7 cellular contexts compared by ENCODE assay signal in the genomic region with DNA sequence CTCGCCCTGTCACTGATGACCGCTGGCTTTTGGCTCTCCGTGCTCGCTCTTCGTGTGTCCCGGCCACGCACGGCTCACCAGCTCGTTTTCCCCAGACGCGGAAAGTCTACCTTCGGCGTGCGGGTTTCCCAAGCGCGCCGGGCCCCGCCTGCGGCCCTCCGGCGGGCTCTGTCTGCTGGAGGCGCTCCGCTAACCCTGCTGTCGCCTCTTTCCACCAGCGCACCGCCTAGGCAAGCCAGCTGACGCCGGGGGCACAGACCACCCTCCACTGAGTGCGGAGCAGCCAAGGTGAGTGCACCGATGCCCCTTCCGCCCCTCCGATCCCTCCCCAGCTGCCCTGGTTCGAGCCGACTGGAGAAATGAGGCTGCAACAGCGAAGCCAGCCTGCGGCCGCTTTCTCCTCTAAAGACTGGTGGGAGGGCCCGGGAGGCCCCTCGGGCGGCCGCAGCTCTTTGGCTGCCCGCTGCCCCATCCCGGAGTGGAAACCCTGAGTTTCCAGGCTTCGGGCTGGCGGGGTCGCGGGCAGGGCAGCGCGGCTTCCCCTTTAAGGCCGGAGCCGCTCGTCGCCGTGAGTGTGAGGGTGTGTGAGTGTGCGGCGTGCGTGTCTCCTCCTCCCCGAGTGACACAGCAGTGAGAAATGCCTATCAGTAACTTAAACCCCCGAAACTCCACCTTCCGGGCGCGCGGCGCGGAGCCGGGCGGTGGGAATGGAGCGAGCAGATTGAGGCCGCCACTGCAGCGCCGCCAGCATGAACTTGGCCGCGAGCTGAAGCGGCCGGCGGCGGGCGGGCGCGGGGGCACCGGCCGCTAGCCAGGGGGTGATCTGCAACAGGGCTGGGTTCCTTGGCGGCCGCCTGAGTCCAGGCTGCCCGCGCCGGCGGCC. TPM values are rescaled to one million over a fixed set of nuclear protein-coding genes. Genes with fewer than 3 reads are reported as not detected.
A peak's percentile ranks its signal among the peaks of the same experiment; 100 is the strongest.
DNase-seq lines count a peak whose midpoint lies in the region; ATAC-seq and TF ChIP-seq lines count a peak whose summit lies in the region.

A gene with protein sequence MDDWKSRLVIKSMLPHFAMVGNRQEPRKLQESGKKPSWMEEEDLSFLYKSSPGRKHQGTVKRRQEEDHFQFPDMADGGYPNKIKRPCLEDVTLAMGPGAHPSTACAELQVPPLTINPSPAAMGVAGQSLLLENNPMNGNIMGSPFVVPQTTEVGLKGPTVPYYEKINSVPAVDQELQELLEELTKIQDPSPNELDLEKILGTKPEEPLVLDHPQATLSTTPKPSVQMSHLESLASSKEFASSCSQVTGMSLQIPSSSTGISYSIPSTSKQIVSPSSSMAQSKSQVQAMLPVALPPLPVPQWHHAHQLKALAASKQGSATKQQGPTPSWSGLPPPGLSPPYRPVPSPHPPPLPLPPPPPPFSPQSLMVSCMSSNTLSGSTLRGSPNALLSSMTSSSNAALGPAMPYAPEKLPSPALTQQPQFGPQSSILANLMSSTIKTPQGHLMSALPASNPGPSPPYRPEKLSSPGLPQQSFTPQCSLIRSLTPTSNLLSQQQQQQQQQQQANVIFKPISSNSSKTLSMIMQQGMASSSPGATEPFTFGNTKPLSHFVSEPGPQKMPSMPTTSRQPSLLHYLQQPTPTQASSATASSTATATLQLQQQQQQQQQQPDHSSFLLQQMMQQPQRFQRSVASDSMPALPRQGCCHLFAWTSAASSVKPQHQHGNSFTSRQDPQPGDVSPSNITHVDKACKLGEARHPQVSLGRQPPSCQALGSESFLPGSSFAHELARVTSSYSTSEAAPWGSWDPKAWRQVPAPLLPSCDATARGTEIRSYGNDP (plus strand): TSS at position 719 of the 883 bp plus-strand sequence. CDS start 82,200 bp downstream, outside the sequence.

- H3F3A ChIP-seq in GM23248 (ENCODE audit: insufficient read depth) (peaks cover 9% of the 10 kb centered on the region; the same call in 1 of the 2 replicates), PC-9 (ENCODE audit: insufficient read depth, low read depth) (peaks cover 6% of the 10 kb centered on the region; the same call in 1 of the 2 replicates)

- H3K27ac Mint-ChIP-seq in activated naive CD4-positive, alpha-beta T cell treated with anti-CD3 and anti-CD28 coated beads, Interleukin-2, amount 10 ng/mL, durations not matched to agents 7 days and 5 days, result no peak within 1 kb of the TSS
- H3K27ac Mint-ChIP-seq in nephron progenitor cell, result no peak within 1 kb of the TSS

- H3K27ac ChIP-seq in GM23248 (peak within 1 kb of the TSS; percentile 63), PC-9 (no peak within 1 kb of the TSS), thyroid gland (peak within 1 kb of the TSS in 2 of 3 donors; percentile 76 to 83)

- H2AFZ ChIP-seq in GM23248 (peak within 1 kb of the TSS; percentile 89), PC-9 (peak within 1 kb of the TSS; percentile 91)

- peak within 1 kb of the TSS; percentile 89 for H3K4me3 ChIP-seq in GM23248
- peak within 1 kb of the TSS; percentile 92 for H3K4me3 ChIP-seq in PC-9
- peak within 1 kb of the TSS in 2 of 3 donors; percentile 30 to 49 for H3K4me3 ChIP-seq in thyroid gland (replicated peaks in 1 of 3)

- intact Hi-C loops in PC-9 (cut with micrococcal nuclease; ENCODE audit: unreplicated experiment) (loop anchor here (2.0 to 10.0 kb wide), 5 partner anchors 38 to 326 kb away; no protein-coding TSS in a partner anchor), thyroid gland (cut with DNase I) (no loop called here)

- peaks cover 33% of the 10 kb centered on the region for H3K4me1 Mint-ChIP-seq in activated naive CD4-positive, alpha-beta T cell treated with anti-CD3 and anti-CD28 coated beads, Interleukin-2, amount 10 ng/mL, durations not matched to agents 7 days and 5 days
- H3K4me1 Mint-ChIP-seq in nephron progenitor cell, result peaks cover 17% of the 10 kb centered on the region

- no peaks in the 10 kb centered on the region for H4K20me1 ChIP-seq in GM23248 (ENCODE audit: insufficient read depth)
- H4K20me1 ChIP-seq in PC-9 (ENCODE audit: insufficient read depth), result no peaks in the 10 kb centered on the region

- H3K9me3 ChIP-seq in GM23248 (ENCODE audit: low read depth) (no peaks in the 10 kb centered on the region), PC-9 (ENCODE audit: insufficient read depth, low read depth) (no peaks in the 10 kb centered on the region), thyroid gland (no peaks in the 10 kb centered on the region)

- H3K27me3 Mint-ChIP-seq in activated naive CD4-positive, alpha-beta T cell treated with anti-CD3 and anti-CD28 coated beads, Interleukin-2, amount 10 ng/mL, durations not matched to agents 7 days and 5 days, result peaks cover 77% of the 10 kb centered on the region
- peaks cover 69% of the 10 kb centered on the region for H3K27me3 Mint-ChIP-seq in nephron progenitor cell (ENCODE audit: low read depth, poor library complexity)

- ATAC-seq in GM21619 (IDR thresholded peaks at IDR 0.05; ENCODE audit: unreplicated experiment), result no peak

- H3K4me2 ChIP-seq in GM23248 (ENCODE audit: unreplicated experiment) (peak within 1 kb of the TSS; percentile 89), PC-9 (peak within 1 kb of the TSS; percentile 99)

- TF ChIP-seq POLR2A in thyroid gland (IDR thresholded peaks at IDR 0.05), result peak in 1 of 2 donors; percentile 71

- 0 to 4% methylated on average over 14 to 39 of the region's 88 CpGs for WGBS in GM23248 (ENCODE audit: low coverage in 1 of 2, low lambda C conversion rate in 2 of 2, missing lambda C conversion rate in 2 of 2), 2 experiments
- 0 to 6% methylated on average over 1 to 2 of the region's 88 CpGs for WGBS in thyroid gland, 2 donors

- H3K27me3 ChIP-seq in GM23248 (replicated peaks; ENCODE audit: insufficient read depth), result no peaks in the 10 kb centered on the region
- peaks cover 17% of the 10 kb centered on the region; the same call in 1 of the 2 replicates for H3K27me3 ChIP-seq in PC-9 (ENCODE audit: insufficient read depth, low read depth)
- no peaks in the 10 kb centered on the region for H3K27me3 ChIP-seq in thyroid gland

- no peaks in the 10 kb centered on the region for H3K9me3 Mint-ChIP-seq in activated naive CD4-positive, alpha-beta T cell treated with anti-CD3 and anti-CD28 coated beads, Interleukin-2, amount 10 ng/mL, durations not matched to agents 7 days and 5 days
- peaks cover 47% of the 10 kb centered on the region for H3K9me3 Mint-ChIP-seq in nephron progenitor cell

- DNase-seq in GM23248, result peak; percentile 87
- DNase-seq in PC-9, result peak; percentile 75 to 78
- peak; percentile 80 for DNase-seq in activated naive CD4-positive, alpha-beta T cell treated with anti-CD3 and anti-CD28 coated beads, Interleukin-2, amount 10 ng/mL, durations not matched to agents 7 days and 5 days
- peak; percentile 57 for DNase-seq in foreskin melanocyte
- DNase-seq in nephron progenitor cell, result peak; percentile 53
- DNase-seq in thyroid gland, result peak; percentile 64 to 72

- in situ Hi-C loops in GM23248 (cut with MboI), result loop anchor here (25.0 kb wide), 1 partner anchor 401 kb away; no protein-coding TSS in a partner anchor

- H3K79me2 ChIP-seq in GM23248 (ENCODE audit: insufficient read depth), result peaks cover 15% of the 10 kb centered on the region
- H3K79me2 ChIP-seq in PC-9 (ENCODE audit: low read depth), result no peaks in the 10 kb centered on the region

- peak within 1 kb of the TSS; percentile 85 for H3K9ac ChIP-seq in GM23248

- CTCF ChIA-PET in PC-9 (lab: Charles Lee), result interaction anchor here (0.6 to 1.2 kb wide), 2 partner anchors 83 to 162 kb away, joined by 3 to 8 read pairs; no protein-coding TSS in a partner anchor
- CTCF ChIA-PET in activated naive CD4-positive, alpha-beta T cell treated with anti-CD3 and anti-CD28 coated beads, Interleukin-2, amount 10 ng/mL, durations not matched to agents 7 days and 5 days (lab: Charles Lee), result interaction anchor here (1.0 to 4.9 kb wide), 4 partner anchors 120 to 413 kb away, joined by 3 to 70 read pairs (median 4); no protein-coding TSS in a partner anchor

- H3K9me2 ChIP-seq in GM23248 (ENCODE audit: insufficient read depth) (no peaks in the 10 kb centered on the region), PC-9 (ENCODE audit: insufficient read depth) (no peaks in the 10 kb centered on the region)

- POLR2A ChIA-PET in PC-9 (lab: Charles Lee; ENCODE audit: unreplicated experiment), result interaction anchor here (0.5 to 0.6 kb wide), 3 partner anchors 224 to 423 kb away, joined by 3 to 4 read pairs (median 4); no protein-coding TSS in a partner anchor

- no TSS peak for BruUV-seq in PC-9 (replicated peaks; lab: Mats Ljungman, UMichigan)

- H3K4me1 ChIP-seq in GM23248 (ENCODE audit: insufficient read depth) (no peaks in the 10 kb centered on the region; the same call in 1 of the 2 replicates), PC-9 (replicated peaks; ENCODE audit: insufficient read depth) (peaks cover 14% of the 10 kb centered on the region), thyroid gland (peaks cover 7 to 8% of the 10 kb centered on the region in 2 donors)

- H3K36me3 ChIP-seq in GM23248 (ENCODE audit: low read depth), result no peaks in the 10 kb centered on the region
- no peaks in the 10 kb centered on the region for H3K36me3 ChIP-seq in PC-9 (ENCODE audit: low read depth)
- H3K36me3 ChIP-seq in thyroid gland, result no peaks in the 10 kb centered on the region

- TF ChIP-seq CTCF in PC-9 (conservative IDR thresholded peaks at IDR 0.05) (0 out of 2 replicates have a peak, but pooled peaks have one; percentile 8), nephron progenitor cell (IDR thresholded peaks at IDR 0.05) (no peak), thyroid gland (IDR thresholded peaks at IDR 0.05) (peak in 1 of 6 experiments; percentile 3)

- H3K36me3 Mint-ChIP-seq in activated naive CD4-positive, alpha-beta T cell treated with anti-CD3 and anti-CD28 coated beads, Interleukin-2, amount 10 ng/mL, durations not matched to agents 7 days and 5 days, result no peaks in the 10 kb centered on the region
- H3K36me3 Mint-ChIP-seq in nephron progenitor cell (ENCODE audit: low read depth), result no peaks in the 10 kb centered on the region

- peak within 1 kb of the TSS; percentile 77 for H3K4me3 Mint-ChIP-seq in activated naive CD4-positive, alpha-beta T cell treated with anti-CD3 and anti-CD28 coated beads, Interleukin-2, amount 10 ng/mL, durations not matched to agents 7 days and 5 days
- H3K4me3 Mint-ChIP-seq in nephron progenitor cell, result peak within 1 kb of the TSS; percentile 80

RNA-seq across cellular contexts. Expression of the gene that starts here (rescaled TPM):
- total RNA-seq in GM23248 (2014; rRNA removed; shearing (Covaris generic)), result 4.1 and 23.1 TPM in 2 replicates
- polyA plus RNA-seq in GM23248 (2016; fragmentation: Nextera tagmentation; extraction: Ambion mirVana), result 9.0 and 10.1 TPM in 2 replicates
- total RNA-seq in PC-9 (2021) (1.5 and 2.5 TPM in 2 replicates), thyroid gland (1 to 10 TPM; 1.3 to 2.2 (median 1.8) TPM)

Comparison
In these comparisons a context has a peak if more than half of its experiments do, and no peak if none do; other contexts are left out.
1. H3K4me3 ChIP-seq: peak in every context shown above with its lines; median percentile 92 in PC-9; 89 in GM23248; 40 in thyroid gland.